In the genomic region with DNA sequence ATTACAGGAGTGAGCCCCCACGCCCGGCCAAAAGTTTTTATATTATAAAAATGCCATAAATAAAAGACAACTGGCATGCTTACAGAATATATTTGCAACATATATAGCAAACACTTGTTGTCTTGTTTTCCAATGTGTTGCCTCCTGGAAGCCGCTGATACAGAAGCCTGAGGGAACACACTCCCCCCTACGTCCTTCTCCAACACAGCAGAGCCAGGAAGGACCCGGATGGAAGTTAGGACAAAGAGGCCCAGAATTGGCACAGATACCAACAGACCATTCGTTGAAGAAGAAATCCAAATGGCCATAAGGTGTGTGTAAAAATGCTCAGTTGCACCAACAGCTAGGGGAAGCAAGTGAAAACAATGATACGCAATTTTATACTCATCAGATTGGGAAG, we compare ENCODE assay signal across 27 cellular contexts. TPM values are rescaled to one million over a fixed set of nuclear protein-coding genes. Genes with fewer than 3 reads are reported as not detected.
A peak's percentile ranks its signal among the peaks of the same experiment; 100 is the strongest.
DNase-seq lines count a peak whose midpoint lies in the region; ATAC-seq and TF ChIP-seq lines count a peak whose summit lies in the region.
"Had no signal": no experiment of that assay in that cellular context is flagged by ENCODE, and none has a peak within 500 bp of the region (broad histone marks: within the 10 kb centered on the region; RNA-seq: fewer than 3 reads in every experiment).

No MANE protein-coding gene starts in this region.

- no peak for ATAC-seq in Right ventricle myocardium superior (ENCODE audit: poor library complexity)
- ATAC-seq: A549; CD8-positive, alpha-beta T cell had no signal

- no peak for TF ChIP-seq CTCF in right atrium auricular region (IDR thresholded peaks at IDR 0.05)

- H3K27ac ChIP-seq in right atrium auricular region: peak overlapping the region in 1 of 2 donors; percentile 91
- H3K27ac ChIP-seq: 22Rv1; A549; BLaER1 treated with 17β-estradiol and CSF1 and Interleukin-3, amounts not matched to agents 10 nM and 100 nM; C4-2B had no signal

- no peak overlapping the region for H3K4me3 ChIP-seq in right atrium auricular region
- H3K4me3 ChIP-seq: A549; BLaER1 treated with 17β-estradiol and CSF1 and Interleukin-3, amounts not matched to agents 10 nM and 100 nM had no signal

- no peaks in the 10 kb centered on the region for H3K9me3 ChIP-seq in right atrium auricular region
- H3K9me3 ChIP-seq: A549; BLaER1 treated with 17β-estradiol and CSF1 and Interleukin-3, amounts not matched to agents 10 nM and 100 nM had no signal

- H3K36me3 ChIP-seq in right atrium auricular region: peaks cover 9% of the 10 kb centered on the region
- H3K36me3 ChIP-seq: BLaER1 treated with 17β-estradiol and CSF1 and Interleukin-3, amounts not matched to agents 10 nM and 100 nM had no signal

- intact Hi-C loops in Right ventricle myocardium superior (cut with DNase I): no loop called here

- H3K27me3 ChIP-seq in right atrium auricular region: no peaks in the 10 kb centered on the region
- H3K27me3 ChIP-seq: BLaER1 treated with 17β-estradiol and CSF1 and Interleukin-3, amounts not matched to agents 10 nM and 100 nM had no signal

- DNase-seq in activated CD8-positive, alpha-beta memory T cell treated with anti-CD3 and anti-CD28 coated beads for 24 hours: peak; percentile 37
- DNase-seq in activated CD8-positive, alpha-beta memory T cell treated with anti-CD3 and anti-CD28 coated beads, Interleukin-2, amount 50 U/mL, for 48 hours: no peak
- DNase-seq in right atrium auricular region (ENCODE audit: low spot score) (peak; percentile 47), Right ventricle myocardium superior (no peak), mesenteric fat pad (ENCODE audit: low spot score) (peak; percentile 24), ureter (ENCODE audit: low spot score) (peak; percentile 3), iPS-NIHi11 (ENCODE audit: low spot score) (no peak), GF-D8 (lab: John Stamatoyannopoulos, UW) (no peak)
- DNase-seq: AML-193; CD4-positive, alpha-beta T cell; CD8-positive, alpha-beta T cell; COR-L47; DMS 273 treated with DMSO at 0.1 percent for 48 hours; DMS153; DMS53; DMS79; DND-41; EL; GDM1 had no signal

- H3K4me1 ChIP-seq in right atrium auricular region: peaks cover 0 to 43% of the 10 kb centered on the region in 2 donors
- H3K4me1 ChIP-seq: A549 had no signal

RNA-seq across cellular contexts. Expression of a gene that starts 1.3 kb away (rescaled TPM):
- 100 to 1,000 TPM; 115 to 149 TPM for total RNA-seq in right atrium auricular region
- 56.7 TPM for total RNA-seq in Right ventricle myocardium superior
- 5.5 TPM for total RNA-seq in mesenteric fat pad
- total RNA-seq in ureter: 2.4 TPM
- total RNA-seq: A172; B cell; CD4-positive, alpha-beta T cell; CD8-positive, alpha-beta T cell; Daoy; G401 had no signal

RNA-seq across cellular contexts. Expression of a gene that starts 50.6 kb away (rescaled TPM):
- not detected for total RNA-seq in right atrium auricular region
- not detected for total RNA-seq in Right ventricle myocardium superior
- not detected for total RNA-seq in mesenteric fat pad
- total RNA-seq in ureter: not detected
- total RNA-seq: A172; CD4-positive, alpha-beta T cell; CD8-positive, alpha-beta T cell; Daoy; G401 had no signal

Comparison
In these comparisons a context has a peak if more than half of its experiments do, and no peak if none do; other contexts are left out.
1. DNase-seq: peak in activated CD8-positive, alpha-beta memory T cell treated with anti-CD3 and anti-CD28 coated beads for 24 hours (single experiment), right atrium auricular region (single experiment), mesenteric fat pad (single experiment) and ureter (single experiment); none in activated CD8-positive, alpha-beta memory T cell treated with anti-CD3 and anti-CD28 coated beads, Interleukin-2, amount 50 U/mL, for 48 hours (single experiment), Right ventricle myocardium superior (single experiment), iPS-NIHi11 (single experiment) and GF-D8 (single experiment).